ENCODE assay signal across 1 cellular context in the genomic region with DNA sequence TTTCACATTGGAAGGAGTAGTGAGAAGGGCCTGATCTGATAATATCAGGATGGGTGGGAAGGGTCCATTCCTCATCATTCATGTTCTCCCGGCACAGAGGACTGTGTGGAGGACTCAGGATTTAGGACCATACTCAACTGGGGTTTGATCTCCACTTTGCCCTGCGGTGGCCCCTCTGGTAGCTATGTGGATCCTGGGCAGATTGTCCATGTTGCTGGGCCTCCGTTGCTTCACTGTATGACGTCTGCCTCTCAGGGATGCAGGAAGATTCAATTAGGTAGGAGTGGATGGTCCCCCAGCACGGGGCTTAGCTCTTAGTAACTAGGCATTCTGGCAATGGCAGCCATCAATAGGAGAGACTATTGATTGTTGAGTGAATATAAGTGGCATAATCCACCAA.
TF ChIP-seq lines count a peak whose summit lies in the region.

No MANE protein-coding gene starts in this region.

TF ChIP-seq in K562, 482 proteins besides CTCF, POLR2A, EP300 and RAD21 (continued from another document):
- TF ChIP-seq STAT6 (CRISPR knock-in tag; IDR thresholded peaks at IDR 0.05) (no peak), ZC3H4 (CRISPR knock-in tag; IDR thresholded peaks at IDR 0.05; ENCODE audit: borderline replicate concordance) (no peak)
